ENCODE assay signal across 19 cellular contexts in the genomic region with DNA sequence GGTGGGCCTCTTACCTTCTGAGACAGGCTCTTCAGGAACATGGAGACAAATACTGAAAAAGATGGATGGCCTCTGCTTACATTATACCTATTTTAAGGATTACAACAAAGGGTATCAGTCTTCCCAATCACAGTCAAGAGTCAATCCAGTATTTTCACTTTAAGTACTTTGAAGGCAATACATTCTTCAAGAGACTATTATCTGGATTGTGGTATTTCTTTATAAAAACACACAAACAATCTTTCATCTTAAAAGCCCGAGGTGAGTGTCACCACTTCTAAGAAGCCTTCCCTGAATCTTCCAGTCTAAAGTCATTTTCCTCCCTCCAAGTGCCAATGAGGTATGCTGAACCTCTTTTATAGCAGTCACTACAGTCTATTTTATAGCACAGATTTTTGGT. TPM values are rescaled to one million over a fixed set of nuclear protein-coding genes. Genes with fewer than 3 reads are reported as not detected.
DNase-seq lines count a peak whose midpoint lies in the region; ATAC-seq and TF ChIP-seq lines count a peak whose summit lies in the region.
"Had no signal": no experiment of that assay in that cellular context is flagged by ENCODE, and none has a peak within 500 bp of the region (broad histone marks: within the 10 kb centered on the region; RNA-seq: fewer than 3 reads in every experiment).

No MANE protein-coding gene starts in this region.

- peaks cover 3% of the 10 kb centered on the region for H3K36me3 ChIP-seq in CD8-positive, alpha-beta T cell (ENCODE audit: insufficient read depth, low read length)
- H3K36me3 ChIP-seq in GM23338 (ENCODE audit: insufficient read depth) (no peaks in the 10 kb centered on the region), MG63 (peaks cover 3% of the 10 kb centered on the region; the same call in 1 of the 2 replicates)
- peaks cover 0 to 4% (median 0%) of the 10 kb centered on the region in 3 experiments for H3K36me3 ChIP-seq in naive thymus-derived CD4-positive, alpha-beta T cell (ENCODE audit: control insufficient read depth in 2 of 3, insufficient read depth in 3 of 3, low read length in 3 of 3)
- H3K36me3 ChIP-seq: pancreas had no signal

- peaks cover 41% of the 10 kb centered on the region for H3K36me3 Mint-ChIP-seq in CD8-positive, alpha-beta T cell
- H3K36me3 Mint-ChIP-seq in GM23338 (ENCODE audit: low read depth): 0 out of 3 replicates have a peak, but pooled peaks cover 3% of the 10 kb centered on the region
- H3K36me3 Mint-ChIP-seq in activated T-helper 1 cell treated with anti-CD3 and anti-CD28 coated beads, Interleukin-12 subunit alpha, Interleukin-12 subunit beta, Interleukin-2, Interleukin-4 antibody, amounts not matched to agents 30 ng/mL and 10 ng/mL and 1 ng/mL, durations not matched to agents 14 hours and 24 hours and 36 hours (ENCODE audit: low read depth): peaks cover 19% of the 10 kb centered on the region
- H3K36me3 Mint-ChIP-seq in naive thymus-derived CD4-positive, alpha-beta T cell: peaks cover 0 to 28% (median 18%) of the 10 kb centered on the region in 5 donors

- H3K9me3 ChIP-seq in CD8-positive, alpha-beta T cell (ENCODE audit: low read length): no peaks in the 10 kb centered on the region
- H3K9me3 ChIP-seq in naive thymus-derived CD4-positive, alpha-beta T cell (ENCODE audit: control insufficient read depth in 2 of 3, low read length in 3 of 3): no peaks in the 10 kb centered on the region
- H3K9me3 ChIP-seq in MG63: no peaks in the 10 kb centered on the region
- H3K9me3 ChIP-seq: heart left ventricle, pancreas, SK-N-SH had no signal

- no peaks in the 10 kb centered on the region for H3K27me3 Mint-ChIP-seq in CD8-positive, alpha-beta T cell (ENCODE audit: low read depth)
- peaks cover 4% of the 10 kb centered on the region for H3K27me3 Mint-ChIP-seq in GM23338 (ENCODE audit: insufficient read depth, low read depth, poor library complexity)
- H3K27me3 Mint-ChIP-seq in activated T-helper 1 cell treated with anti-CD3 and anti-CD28 coated beads, Interleukin-12 subunit alpha, Interleukin-12 subunit beta, Interleukin-2, Interleukin-4 antibody, amounts not matched to agents 30 ng/mL and 10 ng/mL and 1 ng/mL, durations not matched to agents 14 hours and 24 hours and 36 hours (ENCODE audit: insufficient read depth): no peaks in the 10 kb centered on the region
- H3K27me3 Mint-ChIP-seq in naive thymus-derived CD4-positive, alpha-beta T cell: no peaks in the 10 kb centered on the region

- no peak overlapping the region for H3K4me2 ChIP-seq in GM23338
- H3K4me2 ChIP-seq: KMS-11, SK-N-SH had no signal

- no peaks in the 10 kb centered on the region for H3K27me3 ChIP-seq in CD8-positive, alpha-beta T cell (ENCODE audit: insufficient read depth, low read length)
- H3K27me3 ChIP-seq in GM23338 (ENCODE audit: insufficient read depth): no peaks in the 10 kb centered on the region
- H3K27me3 ChIP-seq in naive thymus-derived CD4-positive, alpha-beta T cell (ENCODE audit: control insufficient read depth in 2 of 2, insufficient read depth in 2 of 2, low read length in 2 of 2): no peaks in the 10 kb centered on the region
- H3K27me3 ChIP-seq in MG63: no peaks in the 10 kb centered on the region
- H3K27me3 ChIP-seq: BLaER1 treated with 17β-estradiol and CSF1 and Interleukin-3, amounts not matched to agents 10 nM and 100 nM; heart left ventricle; pancreas had no signal

- peaks cover 20% of the 10 kb centered on the region for H3K4me1 ChIP-seq in CD8-positive, alpha-beta T cell (ENCODE audit: insufficient read depth, low read length)
- peaks cover 6% of the 10 kb centered on the region; the same call in 1 of the 2 replicates for H3K4me1 ChIP-seq in GM23338 (ENCODE audit: insufficient read depth)
- peaks cover 0 to 22% of the 10 kb centered on the region in 2 donors for H3K4me1 ChIP-seq in naive thymus-derived CD4-positive, alpha-beta T cell (ENCODE audit: control insufficient read depth in 2 of 2, insufficient read depth in 2 of 2, low read length in 2 of 2)
- H3K4me1 ChIP-seq: pancreas had no signal

- peaks cover 16% of the 10 kb centered on the region; the same call in 1 of the 2 replicates for H4K20me1 ChIP-seq in GM23338 (replicated peaks; ENCODE audit: insufficient read depth)

- H3K79me2 ChIP-seq in GM23338 (replicated peaks; ENCODE audit: insufficient read depth): peaks cover 42% of the 10 kb centered on the region

- no peak for TF ChIP-seq CTCF in CD8-positive, alpha-beta T cell (IDR thresholded peaks at IDR 0.05)
- TF ChIP-seq CTCF in GM23338 (conservative IDR thresholded peaks at IDR 0.05; ENCODE audit: low read depth in 2 of 2): no peak

- H3K27ac Mint-ChIP-seq in CD8-positive, alpha-beta T cell: peak overlapping the region; percentile 35
- H3K27ac Mint-ChIP-seq in GM23338: no peak overlapping the region
- H3K27ac Mint-ChIP-seq in activated T-helper 1 cell treated with anti-CD3 and anti-CD28 coated beads, Interleukin-12 subunit alpha, Interleukin-12 subunit beta, Interleukin-2, Interleukin-4 antibody, amounts not matched to agents 30 ng/mL and 10 ng/mL and 1 ng/mL, durations not matched to agents 14 hours and 24 hours and 36 hours: peak overlapping the region; percentile 96
- peak overlapping the region in 8 of 9 donors; percentile 13 to 87 (median 77) for H3K27ac Mint-ChIP-seq in naive thymus-derived CD4-positive, alpha-beta T cell

- ATAC-seq in CD8-positive, alpha-beta T cell: no peak
- ATAC-seq in GM23338: no peak
- ATAC-seq in naive thymus-derived CD4-positive, alpha-beta T cell: no peak

- H2AFZ ChIP-seq in GM23338: no peak overlapping the region

- peaks cover 47% of the 10 kb centered on the region for H3K4me1 Mint-ChIP-seq in CD8-positive, alpha-beta T cell (ENCODE audit: low read depth)
- H3K4me1 Mint-ChIP-seq in GM23338: peaks cover 21% of the 10 kb centered on the region
- H3K4me1 Mint-ChIP-seq in activated T-helper 1 cell treated with anti-CD3 and anti-CD28 coated beads, Interleukin-12 subunit alpha, Interleukin-12 subunit beta, Interleukin-2, Interleukin-4 antibody, amounts not matched to agents 30 ng/mL and 10 ng/mL and 1 ng/mL, durations not matched to agents 14 hours and 24 hours and 36 hours (ENCODE audit: low read depth): peaks cover 40% of the 10 kb centered on the region
- peaks cover 28 to 69% (median 53%) of the 10 kb centered on the region in 7 donors for H3K4me1 Mint-ChIP-seq in naive thymus-derived CD4-positive, alpha-beta T cell

- 0 out of 2 replicates have a peak, but pooled peaks cover 7% of the 10 kb centered on the region for H3F3A ChIP-seq in GM23338 (replicated peaks; ENCODE audit: low read depth)

- H3K4me3 Mint-ChIP-seq in CD8-positive, alpha-beta T cell: no peak overlapping the region
- H3K4me3 Mint-ChIP-seq in GM23338: no peak overlapping the region
- H3K4me3 Mint-ChIP-seq in activated T-helper 1 cell treated with anti-CD3 and anti-CD28 coated beads, Interleukin-12 subunit alpha, Interleukin-12 subunit beta, Interleukin-2, Interleukin-4 antibody, amounts not matched to agents 30 ng/mL and 10 ng/mL and 1 ng/mL, durations not matched to agents 14 hours and 24 hours and 36 hours: peak overlapping the region; percentile 23
- peak overlapping the region in 9 of 10 donors; percentile 2 to 75 (median 60) for H3K4me3 Mint-ChIP-seq in naive thymus-derived CD4-positive, alpha-beta T cell

- CTCF ChIA-PET in CD8-positive, alpha-beta T cell (lab: Charles Lee): interaction anchor here (0.9 kb wide), 1 partner anchor 53 kb away, joined by 3 read pairs; no protein-coding TSS in a partner anchor
- CTCF ChIA-PET in naive thymus-derived CD4-positive, alpha-beta T cell (lab: Charles Lee): no interaction called here

- no peak for DNase-seq in CD8-positive, alpha-beta T cell
- DNase-seq in GM23338 (ENCODE audit: low spot score) (no peak), NCI-H748 (lab: John Stamatoyannopoulos, UW; ENCODE audit: unreplicated experiment) (no peak), MG63 (no peak), cerebellum (ENCODE audit: low spot score) (no peak), UCSD-AML1 (lab: John Stamatoyannopoulos, UW; ENCODE audit: unreplicated experiment) (no peak)
- DNase-seq in activated T-helper 1 cell treated with anti-CD3 and anti-CD28 coated beads, Interleukin-12 subunit alpha, Interleukin-12 subunit beta, Interleukin-2, Interleukin-4 antibody, amounts not matched to agents 30 ng/mL and 10 ng/mL and 1 ng/mL, durations not matched to agents 14 hours and 24 hours and 36 hours (ENCODE audit: low spot score): no peak
- no peak for DNase-seq in naive thymus-derived CD4-positive, alpha-beta T cell
- DNase-seq: DMS79 treated with DMSO at 0.1 percent for 48 hours, H7, heart left ventricle, kidney, NCI-H1417, OCI-M1, pancreas, SK-N-SH had no signal

- no peaks in the 10 kb centered on the region for H3K9me2 ChIP-seq in GM23338 (ENCODE audit: insufficient read depth)
- H3K9me2 ChIP-seq: SK-N-SH had no signal

- no peaks in the 10 kb centered on the region for H3K9me3 Mint-ChIP-seq in CD8-positive, alpha-beta T cell
- no peaks in the 10 kb centered on the region for H3K9me3 Mint-ChIP-seq in GM23338
- H3K9me3 Mint-ChIP-seq in activated T-helper 1 cell treated with anti-CD3 and anti-CD28 coated beads, Interleukin-12 subunit alpha, Interleukin-12 subunit beta, Interleukin-2, Interleukin-4 antibody, amounts not matched to agents 30 ng/mL and 10 ng/mL and 1 ng/mL, durations not matched to agents 14 hours and 24 hours and 36 hours: no peaks in the 10 kb centered on the region
- H3K9me3 Mint-ChIP-seq in naive thymus-derived CD4-positive, alpha-beta T cell: no peaks in the 10 kb centered on the region

- intact Hi-C loops in CD8-positive, alpha-beta T cell (cut with DNase I, micrococcal nuclease): no loop called here
- intact Hi-C loops in activated T-helper 1 cell treated with anti-CD3 and anti-CD28 coated beads, Interleukin-12 subunit alpha, Interleukin-12 subunit beta, Interleukin-2, Interleukin-4 antibody, amounts not matched to agents 30 ng/mL and 10 ng/mL and 1 ng/mL, durations not matched to agents 14 hours and 24 hours and 36 hours (cut with micrococcal nuclease): loop anchor here (1.0 to 2.0 kb wide), 7 partner anchors 13 to 219 kb away; a partner anchor contains a TSS
- intact Hi-C loops in naive thymus-derived CD4-positive, alpha-beta T cell (cut with micrococcal nuclease): loop anchor here in 1 of 2 donors (1.0 kb wide), 1 partner anchor 8 kb away; no protein-coding TSS in a partner anchor

- H3K27ac ChIP-seq in CD8-positive, alpha-beta T cell (ENCODE audit: low read depth, low read length): no peak overlapping the region
- H3K27ac ChIP-seq in GM23338 (ENCODE audit: low read depth): peak overlapping the region; percentile 8; the same call in 1 of the 2 replicates
- H3K27ac ChIP-seq in naive thymus-derived CD4-positive, alpha-beta T cell (ENCODE audit: low read depth, low read length): peak overlapping the region; percentile 42
- H3K27ac ChIP-seq: KMS-11, pancreas had no signal

- no peak overlapping the region for H3K4me3 ChIP-seq in CD8-positive, alpha-beta T cell (ENCODE audit: low read depth, low read length)
- H3K4me3 ChIP-seq in GM23338 (no peak overlapping the region), MG63 (no peak overlapping the region)
- H3K4me3 ChIP-seq in naive thymus-derived CD4-positive, alpha-beta T cell (ENCODE audit: low read length): no peak overlapping the region
- H3K4me3 ChIP-seq: BLaER1 treated with 17β-estradiol and CSF1 and Interleukin-3, amounts not matched to agents 10 nM and 100 nM; heart left ventricle; pancreas; skin epidermis had no signal

- POLR2A ChIA-PET in CD8-positive, alpha-beta T cell (lab: Charles Lee): interaction anchor here (0.6 kb wide), 1 partner anchor 549 kb away, joined by 3 read pairs; no protein-coding TSS in a partner anchor
- POLR2A ChIA-PET in naive thymus-derived CD4-positive, alpha-beta T cell (lab: Charles Lee): interaction anchor here (1.1 kb wide), 1 partner anchor 14 kb away, joined by 3 read pairs; no protein-coding TSS in a partner anchor

RNA-seq across cellular contexts. Expression of a gene that starts 45.3 kb away (rescaled TPM):
- 10 to 100 TPM; 91.6 to 95.0 TPM for total RNA-seq in CD8-positive, alpha-beta T cell
- total RNA-seq in GM23338 (2014; rRNA removed; shearing (Covaris generic)): 37.2 and 40.9 TPM in 2 replicates
- 89.5 and 95.6 TPM in 2 replicates for polyA plus RNA-seq in GM23338 (2016; fragmentation: Nextera tagmentation; extraction: Ambion mirVana)
- 108 and 109 TPM in 2 replicates for total RNA-seq in activated T-helper 1 cell treated with anti-CD3 and anti-CD28 coated beads, Interleukin-12 subunit alpha, Interleukin-12 subunit beta, Interleukin-2, Interleukin-4 antibody, amounts not matched to agents 30 ng/mL and 10 ng/mL and 1 ng/mL, durations not matched to agents 14 hours and 24 hours and 36 hours
- total RNA-seq in naive thymus-derived CD4-positive, alpha-beta T cell: 100 to 1,000 TPM; 136 to 177 (median 145) TPM
- 10 to 100 TPM; 78.4 to 85.0 TPM for polyA plus RNA-seq in naive thymus-derived CD4-positive, alpha-beta T cell
- total RNA-seq in MG63 (2014; rRNA removed; shearing (Covaris generic); ENCODE audit: low replicate concordance): 13.9 and 15.5 TPM in 2 replicates
- 15.2 TPM for total RNA-seq in cerebellum

RNA-seq across cellular contexts. Expression of a gene that starts 52.2 kb away (rescaled TPM):
- 1 to 10 TPM in 1 of 2 experiments, not detected in 1; 1.1 TPM for total RNA-seq in CD8-positive, alpha-beta T cell
- total RNA-seq in GM23338 (2014; rRNA removed; shearing (Covaris generic)): 6.6 and 9.1 TPM in 2 replicates
- 5.8 and 5.9 TPM in 2 replicates for polyA plus RNA-seq in GM23338 (2016; fragmentation: Nextera tagmentation; extraction: Ambion mirVana)
- 3.2 and 4.0 TPM in 2 replicates for total RNA-seq in activated T-helper 1 cell treated with anti-CD3 and anti-CD28 coated beads, Interleukin-12 subunit alpha, Interleukin-12 subunit beta, Interleukin-2, Interleukin-4 antibody, amounts not matched to agents 30 ng/mL and 10 ng/mL and 1 ng/mL, durations not matched to agents 14 hours and 24 hours and 36 hours
- total RNA-seq in naive thymus-derived CD4-positive, alpha-beta T cell: under 1 TPM in 3 of 5 experiments, not detected in 2; 0.24 to 0.93 (median 0.45) TPM
- under 1 TPM; 0.09 to 0.13 TPM for polyA plus RNA-seq in naive thymus-derived CD4-positive, alpha-beta T cell
- total RNA-seq in MG63 (2014; rRNA removed; shearing (Covaris generic); ENCODE audit: low replicate concordance): not detected in 2 replicates
- total RNA-seq in cerebellum: 1.00 TPM

Comparison
In these comparisons a context has a peak if more than half of its experiments do, and no peak if none do; other contexts are left out.
1. H3K4me3 Mint-ChIP-seq: peak in activated T-helper 1 cell treated with anti-CD3 and anti-CD28 coated beads, Interleukin-12 subunit alpha, Interleukin-12 subunit beta, Interleukin-2, Interleukin-4 antibody, amounts not matched to agents 30 ng/mL and 10 ng/mL and 1 ng/mL, durations not matched to agents 14 hours and 24 hours and 36 hours (single experiment) and naive thymus-derived CD4-positive, alpha-beta T cell (9 of 10); none in CD8-positive, alpha-beta T cell (single experiment) and GM23338 (single experiment).